8 cellular contexts compared by ENCODE assay signal in the genomic region with DNA sequence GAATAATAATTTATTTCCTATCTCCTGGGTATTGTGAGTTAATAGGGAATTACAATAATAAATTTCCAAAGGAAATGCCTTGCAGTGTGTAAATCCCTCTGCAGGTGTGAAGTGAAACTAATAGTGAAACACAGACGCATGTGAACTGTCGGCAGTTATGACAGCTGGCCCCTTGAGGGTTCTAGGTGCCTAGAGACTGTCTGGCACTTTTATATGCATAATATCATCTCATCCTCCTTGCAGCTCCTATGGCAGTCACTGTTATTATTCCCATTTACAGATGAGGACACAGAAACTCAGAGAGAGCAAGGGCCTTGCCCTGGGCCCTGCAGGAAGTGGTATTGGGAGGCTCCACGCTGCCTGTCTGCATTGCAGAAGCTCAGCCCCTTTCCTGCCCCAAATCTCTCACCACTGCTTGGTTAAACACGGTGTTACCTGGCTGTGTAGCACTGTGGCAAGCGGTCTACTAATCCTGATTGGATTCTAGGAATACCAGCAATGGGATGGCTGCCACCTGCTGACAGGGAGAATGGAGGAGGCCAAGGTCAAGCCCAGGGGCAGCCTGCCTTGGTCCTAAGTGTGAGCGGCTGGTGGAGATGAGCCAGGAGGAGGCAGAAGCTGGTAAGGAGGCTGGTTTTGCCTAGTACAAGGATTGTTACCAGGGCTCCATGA. TPM values are rescaled to one million over a fixed set of nuclear protein-coding genes. Genes with fewer than 3 reads are reported as not detected.
DNase-seq lines count a peak whose midpoint lies in the region; ATAC-seq and TF ChIP-seq lines count a peak whose summit lies in the region.

No MANE protein-coding gene starts in this region.

- no peak overlapping the region for H2AFZ ChIP-seq in osteoblast (ENCODE audit: low read length)
- H2AFZ ChIP-seq in hepatocyte: no peak overlapping the region

- H3K27ac ChIP-seq in osteoblast (ENCODE audit: low read depth, low read length) (no peak overlapping the region), hepatocyte (no peak overlapping the region)

- 80% methylated on average over 6 of the region's 6 CpGs for WGBS in hepatocyte (ENCODE audit: low lambda C conversion rate, missing lambda C conversion rate)

- H3K4me3 ChIP-seq in osteoblast (ENCODE audit: insufficient read depth, low read length) (no peak overlapping the region), hepatocyte (no peak overlapping the region)

- peaks cover 2% of the 10 kb centered on the region for H3K27me3 Mint-ChIP-seq in activated T-helper 2 cell treated with anti-CD3 and anti-CD28 coated beads, Interferon-gamma antibody, Interleukin-2, Interleukin-4, amounts not matched to agents 10 μg/mL and 5 μg/mL and 100 μg/mL, durations not matched to agents 14 hours and 24 hours and 36 hours (ENCODE audit: low read depth)
- peaks cover 30% of the 10 kb centered on the region for H3K27me3 Mint-ChIP-seq in nephron progenitor cell (ENCODE audit: low read depth, poor library complexity)

- intact Hi-C loops in activated T-helper 2 cell treated with anti-CD3 and anti-CD28 coated beads, Interferon-gamma antibody, Interleukin-2, Interleukin-4, amounts not matched to agents 10 μg/mL and 5 μg/mL and 100 μg/mL, durations not matched to agents 14 hours and 24 hours and 36 hours (cut with micrococcal nuclease): loop anchor here (1.0 kb wide), 2 partner anchors 8 to 24 kb away; no protein-coding TSS in a partner anchor

- TF ChIP-seq CTCF in osteoblast (IDR thresholded peaks at IDR 0.05; ENCODE audit: extremely low read depth, low read depth, low read length) (no peak), nephron progenitor cell (IDR thresholded peaks at IDR 0.05) (no peak), hepatocyte (IDR thresholded peaks at IDR 0.05; ENCODE audit: poor library complexity) (no peak)

- H3K9me3 ChIP-seq in osteoblast (ENCODE audit: low read depth, low read length): no peaks in the 10 kb centered on the region
- H3K9me3 ChIP-seq in hepatocyte (ENCODE audit: low read depth): no peaks in the 10 kb centered on the region

- H3K9me2 ChIP-seq in hepatocyte (replicated peaks; ENCODE audit: insufficient read depth): no peaks in the 10 kb centered on the region

- H3K4me1 Mint-ChIP-seq in activated T-helper 2 cell treated with anti-CD3 and anti-CD28 coated beads, Interferon-gamma antibody, Interleukin-2, Interleukin-4, amounts not matched to agents 10 μg/mL and 5 μg/mL and 100 μg/mL, durations not matched to agents 14 hours and 24 hours and 36 hours (ENCODE audit: low read depth): peaks cover 55% of the 10 kb centered on the region
- H3K4me1 Mint-ChIP-seq in nephron progenitor cell: peaks cover 13% of the 10 kb centered on the region

- peak overlapping the region; percentile 88 for H3K4me3 Mint-ChIP-seq in activated T-helper 2 cell treated with anti-CD3 and anti-CD28 coated beads, Interferon-gamma antibody, Interleukin-2, Interleukin-4, amounts not matched to agents 10 μg/mL and 5 μg/mL and 100 μg/mL, durations not matched to agents 14 hours and 24 hours and 36 hours (ENCODE audit: low read depth)
- H3K4me3 Mint-ChIP-seq in nephron progenitor cell: no peak overlapping the region

- H4K20me1 ChIP-seq in osteoblast (ENCODE audit: insufficient read depth, low read length) (no peaks in the 10 kb centered on the region), hepatocyte (ENCODE audit: insufficient read depth, poor library complexity, severe bottlenecking) (no peaks in the 10 kb centered on the region)

- ATAC-seq in GM19438 (IDR thresholded peaks at IDR 0.05; ENCODE audit: low read depth, unreplicated experiment): peak; percentile 61
- ATAC-seq in HG03442 (IDR thresholded peaks at IDR 0.05; ENCODE audit: unreplicated experiment): peak; percentile 61

- H3K36me3 Mint-ChIP-seq in activated T-helper 2 cell treated with anti-CD3 and anti-CD28 coated beads, Interferon-gamma antibody, Interleukin-2, Interleukin-4, amounts not matched to agents 10 μg/mL and 5 μg/mL and 100 μg/mL, durations not matched to agents 14 hours and 24 hours and 36 hours (ENCODE audit: low read depth): peaks cover 17% of the 10 kb centered on the region
- H3K36me3 Mint-ChIP-seq in nephron progenitor cell (ENCODE audit: low read depth): no peaks in the 10 kb centered on the region

- H3K4me1 ChIP-seq in osteoblast (ENCODE audit: insufficient read depth, low read length) (no peaks in the 10 kb centered on the region), hepatocyte (ENCODE audit: insufficient read depth) (no peaks in the 10 kb centered on the region)

- H3K27me3 ChIP-seq in osteoblast (ENCODE audit: insufficient read depth, low read length) (peaks cover 6% of the 10 kb centered on the region), hepatocyte (no peaks in the 10 kb centered on the region)

- H3K36me3 ChIP-seq in osteoblast (ENCODE audit: insufficient read depth, low read length) (no peaks in the 10 kb centered on the region), hepatocyte (replicated peaks; ENCODE audit: insufficient read depth, low read depth) (no peaks in the 10 kb centered on the region)

- DNase-seq in activated T-helper 2 cell treated with anti-CD3 and anti-CD28 coated beads, Interferon-gamma antibody, Interleukin-2, Interleukin-4, amounts not matched to agents 10 μg/mL and 5 μg/mL and 100 μg/mL, durations not matched to agents 14 hours and 24 hours and 36 hours (ENCODE audit: low spot score): peak; percentile 41
- DNase-seq in stimulated activated CD8-positive, alpha-beta memory T cell treated with anti-CD3 and anti-CD28 coated beads, Interleukin-4, amount 100 ng/mL, for 48 hours: peak; percentile 61
- DNase-seq in osteoblast (ENCODE audit: insufficient read length, low spot score, missing footprints): no peak
- no peak for DNase-seq in NCI-H2196 treated with DMSO at 0.1 percent for 48 hours (lab: John Stamatoyannopoulos, UW; ENCODE audit: unreplicated experiment)
- no peak for DNase-seq in nephron progenitor cell
- no peak for DNase-seq in hepatocyte (ENCODE audit: low spot score)

- peak overlapping the region; percentile 80 for H3K27ac Mint-ChIP-seq in activated T-helper 2 cell treated with anti-CD3 and anti-CD28 coated beads, Interferon-gamma antibody, Interleukin-2, Interleukin-4, amounts not matched to agents 10 μg/mL and 5 μg/mL and 100 μg/mL, durations not matched to agents 14 hours and 24 hours and 36 hours
- H3K27ac Mint-ChIP-seq in nephron progenitor cell: no peak overlapping the region

- H3K4me2 ChIP-seq in osteoblast (ENCODE audit: insufficient read depth, low read length): no peak overlapping the region
- no peak overlapping the region for H3K4me2 ChIP-seq in hepatocyte

- H3K9me3 Mint-ChIP-seq in activated T-helper 2 cell treated with anti-CD3 and anti-CD28 coated beads, Interferon-gamma antibody, Interleukin-2, Interleukin-4, amounts not matched to agents 10 μg/mL and 5 μg/mL and 100 μg/mL, durations not matched to agents 14 hours and 24 hours and 36 hours: no peaks in the 10 kb centered on the region
- peaks cover 2% of the 10 kb centered on the region for H3K9me3 Mint-ChIP-seq in nephron progenitor cell

- no peaks in the 10 kb centered on the region for H3K79me2 ChIP-seq in osteoblast (ENCODE audit: insufficient read depth, low read length)
- no peaks in the 10 kb centered on the region for H3K79me2 ChIP-seq in hepatocyte

RNA-seq across cellular contexts. Expression of a gene that starts 32.8 kb away (rescaled TPM):
- total RNA-seq in activated T-helper 2 cell treated with anti-CD3 and anti-CD28 coated beads, Interferon-gamma antibody, Interleukin-2, Interleukin-4, amounts not matched to agents 10 μg/mL and 5 μg/mL and 100 μg/mL, durations not matched to agents 14 hours and 24 hours and 36 hours: 1.8 and 2.7 TPM in 2 replicates
- 18.8 and 26.8 TPM in 2 replicates for total RNA-seq in osteoblast
- total RNA-seq in hepatocyte: 47.1 and 49.5 TPM in 2 replicates
- polyA plus RNA-seq in hepatocyte: 58.9 and 61.4 TPM in 2 replicates

Comparison
In these comparisons a context has a peak if more than half of its experiments do, and no peak if none do; other contexts are left out.
1. DNase-seq: peak in activated T-helper 2 cell treated with anti-CD3 and anti-CD28 coated beads, Interferon-gamma antibody, Interleukin-2, Interleukin-4, amounts not matched to agents 10 μg/mL and 5 μg/mL and 100 μg/mL, durations not matched to agents 14 hours and 24 hours and 36 hours (single experiment) and stimulated activated CD8-positive, alpha-beta memory T cell treated with anti-CD3 and anti-CD28 coated beads, Interleukin-4, amount 100 ng/mL, for 48 hours (single experiment); none in osteoblast (single experiment), NCI-H2196 treated with DMSO at 0.1 percent for 48 hours (single experiment), nephron progenitor cell (single experiment) and hepatocyte (single experiment).